Comparison of ENCODE assay signal across 27 cellular contexts in genomic region chr4:155399974-155400697, GRCh38.
"Had no signal": no experiment of that assay in that cellular context is flagged by ENCODE, and none has a peak within 500 bp of the region (broad histone marks: within the 10 kb centered on the region; RNA-seq: fewer than 3 reads in every experiment).

No MANE protein-coding gene starts in this region.

- H3K9me3 Mint-ChIP-seq: natural killer cell treated with Interleukin-12 subunit alpha and Interleukin-12 subunit beta and Interleukin-15 and Interleukin-18, amount 100 ng/mL, for 72 hours had no signal

- H3K4me2 ChIP-seq: hepatocyte, smooth muscle cell had no signal

- H3K36me3 ChIP-seq: heart right ventricle, ovary, right atrium auricular region, right lobe of liver, stomach, suprapubic skin, thoracic aorta, tibial artery, vagina had no signal

- H3K36me3 Mint-ChIP-seq: memory B cell; naive thymus-derived CD4-positive, alpha-beta T cell; natural killer cell treated with Interleukin-12 subunit alpha and Interleukin-12 subunit beta and Interleukin-15 and Interleukin-18, amount 100 ng/mL, for 72 hours; stimulated activated memory B cell treated with anti-CD40 and anti-IgM and Interleukin-4, amounts not matched to agents 10 μg/mL and 1 μg/mL and 100 μg/mL, for 72 hours had no signal

- H3K9me3 ChIP-seq: mucosa of descending colon, ovary, right atrium auricular region, right lobe of liver, stomach, suprapubic skin, thoracic aorta, tibial artery, vagina had no signal

- H3K4me1 Mint-ChIP-seq: memory B cell; stimulated activated memory B cell treated with anti-CD40 and anti-IgM and Interleukin-4, amounts not matched to agents 10 μg/mL and 1 μg/mL and 100 μg/mL, for 72 hours had no signal

- H3K27me3 Mint-ChIP-seq: progenitor cell of endocrine pancreas had no signal

- H3K4me3 ChIP-seq: heart right ventricle, hepatocyte, mucosa of descending colon, ovary, right atrium auricular region, right lobe of liver, smooth muscle cell, stomach, suprapubic skin, thoracic aorta, tibial artery, vagina had no signal

- H2AFZ ChIP-seq: hepatocyte had no signal

- H3K4me3 Mint-ChIP-seq: memory B cell; naive thymus-derived CD4-positive, alpha-beta T cell; natural killer cell treated with Interleukin-12 subunit alpha and Interleukin-12 subunit beta and Interleukin-15 and Interleukin-18, amount 100 ng/mL, for 72 hours; stimulated activated memory B cell treated with anti-CD40 and anti-IgM and Interleukin-4, amounts not matched to agents 10 μg/mL and 1 μg/mL and 100 μg/mL, for 72 hours had no signal

- H3K79me2 ChIP-seq: hepatocyte had no signal

- H3K4me1 ChIP-seq: heart right ventricle, right atrium auricular region, right lobe of liver, suprapubic skin, vagina had no signal

- H3K27ac Mint-ChIP-seq: memory B cell; naive thymus-derived CD4-positive, alpha-beta T cell; natural killer cell treated with Interleukin-12 subunit alpha and Interleukin-12 subunit beta and Interleukin-15 and Interleukin-18, amount 100 ng/mL, for 72 hours; progenitor cell of endocrine pancreas; stimulated activated memory B cell treated with anti-CD40 and anti-IgM and Interleukin-4, amounts not matched to agents 10 μg/mL and 1 μg/mL and 100 μg/mL, for 72 hours had no signal

- ATAC-seq: left cardiac atrium; left lobe of liver; mucosa of descending colon; naive thymus-derived CD4-positive, alpha-beta T cell; natural killer cell treated with Interleukin-12 subunit alpha and Interleukin-12 subunit beta and Interleukin-15 and Interleukin-18, amount 100 ng/mL, for 72 hours; right lobe of liver; stimulated activated memory B cell treated with anti-CD40 and anti-IgM and Interleukin-4, amounts not matched to agents 10 μg/mL and 1 μg/mL and 100 μg/mL, for 72 hours; stimulated activated naive CD8-positive, alpha-beta T cell treated with anti-CD3 and anti-CD28 coated beads, Interleukin-15, Interleukin-2, amounts not matched to agents 100 U/mL and 50 U/mL, for 24 hours had no signal

- H3K27ac ChIP-seq: heart right ventricle, hepatocyte, ovary, right atrium auricular region, right lobe of liver, stomach, suprapubic skin, thoracic aorta, tibial artery, vagina had no signal

- DNase-seq: heart right ventricle; kidney glomerular epithelial cell; left cardiac atrium; midbrain; mucosa of descending colon; naive thymus-derived CD4-positive, alpha-beta T cell; ovary; right lobe of liver; stimulated activated CD4-positive, alpha-beta T cell treated with anti-CD3 and anti-CD28 coated beads, Interleukin-1b, Interleukin-23, amount 100 ng/mL, for 48 hours; stimulated activated CD4-positive, alpha-beta T cell treated with anti-CD3 and anti-CD28 coated beads, Interleukin-2, amount 100 ng/mL, for 48 hours; stimulated activated CD4-positive, alpha-beta T cell treated with anti-CD3 and anti-CD28 coated beads, Interleukin-4, amount 100 ng/mL, for 4 hours; stimulated activated CD8-positive, alpha-beta memory T cell treated with anti-CD3 and anti-CD28 coated beads, Interleukin-4, amount 100 ng/mL, for 48 hours; stimulated activated naive CD8-positive, alpha-beta T cell treated with anti-CD3 and anti-CD28 coated beads, Interleukin-15, Interleukin-2, amounts not matched to agents 100 U/mL and 50 U/mL, for 24 hours; stomach; tibial artery; trophoblast cell had no signal

- H3K27me3 ChIP-seq: hepatocyte, ovary, right atrium auricular region, right lobe of liver, stomach, suprapubic skin, tibial artery, vagina had no signal
